Comparison of ENCODE assay signal across 26 cellular contexts in genomic region chr17:33154869-33155455, GRCh38.
A peak's percentile ranks its signal among the peaks of the same experiment; 100 is the strongest.
DNase-seq lines count a peak whose midpoint lies in the region; ATAC-seq and TF ChIP-seq lines count a peak whose summit lies in the region.
"Had no signal": no experiment of that assay in that cellular context is flagged by ENCODE, and none has a peak within 500 bp of the region (broad histone marks: within the 10 kb centered on the region; RNA-seq: fewer than 3 reads in every experiment).

No MANE protein-coding gene starts in this region.

- ATAC-seq in stimulated activated naive CD8-positive, alpha-beta T cell treated with anti-CD3 and anti-CD28 coated beads, Interleukin-15, amount 100 ng/mL, for 72 hours = no peak
- no peak for ATAC-seq in stimulated activated naive CD8-positive, alpha-beta T cell treated with anti-CD3 and anti-CD28 coated beads, Interleukin-15, Interleukin-2, amounts not matched to agents 100 U/mL and 50 U/mL, for 24 hours
- no peak for ATAC-seq in GM18870 (IDR thresholded peaks at IDR 0.05; ENCODE audit: unreplicated experiment)
- ATAC-seq: A549, GM12878, HepG2, Right ventricle myocardium inferior, SK-N-SH treated with all-trans-retinoic acid at 6 μM for 48 hours, T-helper 17 cell had no signal

- WGBS in endodermal cell (ENCODE audit: insufficient coverage in 1 of 2, insufficient read length in 1 of 2), 2 experiments = 90% methylated on average over 19 of the region's 19 CpGs

- DNase-seq in G401 (ENCODE audit: low spot score) (peak; percentile 75), NCI-H2171 treated with DMSO at 0.1 percent for 48 hours (lab: John Stamatoyannopoulos, UW) (peak; percentile 76), endodermal cell (peak; percentile 62)
- DNase-seq in stimulated activated naive CD8-positive, alpha-beta T cell treated with anti-CD3 and anti-CD28 coated beads, Interleukin-15, amount 100 ng/mL, for 72 hours = no peak
- no peak for DNase-seq in stimulated activated naive CD8-positive, alpha-beta T cell treated with anti-CD3 and anti-CD28 coated beads, Interleukin-15, Interleukin-2, amounts not matched to agents 100 U/mL and 50 U/mL, for 24 hours
- DNase-seq: AML-193, Calu3, GDM1, H7, Karpas-422, NCI-H1105, NCI-H1436 treated with DMSO at 0.1 percent for 48 hours, NCI-H2029, NCI-H226, NCI-H510A, PC-9, SJCRH30, T-helper 17 cell had no signal

- H3K4me1 Mint-ChIP-seq in endodermal cell = no peaks in the 10 kb centered on the region
- H3K4me1 Mint-ChIP-seq in stimulated activated naive CD8-positive, alpha-beta T cell treated with anti-CD3 and anti-CD28 coated beads, Interleukin-15, amount 100 ng/mL, for 72 hours = no peaks in the 10 kb centered on the region

- peak overlapping the region; percentile 89 for H3K4me2 ChIP-seq in BLaER1
- H3K4me2 ChIP-seq: A549, PC-9 had no signal

- H4K20me1 ChIP-seq in BLaER1 = peaks cover 20% of the 10 kb centered on the region; the same call in 1 of the 2 replicates

- H3K36me3 ChIP-seq in BLaER1 (no peaks in the 10 kb centered on the region), endodermal cell (ENCODE audit: control insufficient read depth, insufficient read depth, low read length) (no peaks in the 10 kb centered on the region)
- H3K36me3 ChIP-seq: SJCRH30 had no signal

- H3K27me3 ChIP-seq in BLaER1 = no peaks in the 10 kb centered on the region
- no peaks in the 10 kb centered on the region for H3K27me3 ChIP-seq in endodermal cell (ENCODE audit: control insufficient read depth, insufficient read depth, low read length, poor library complexity, severe bottlenecking)
- H3K27me3 ChIP-seq: SJCRH30 had no signal

- H3K4me3 Mint-ChIP-seq in endodermal cell = no peak overlapping the region
- no peak overlapping the region for H3K4me3 Mint-ChIP-seq in stimulated activated naive CD8-positive, alpha-beta T cell treated with anti-CD3 and anti-CD28 coated beads, Interleukin-15, amount 100 ng/mL, for 72 hours
- H3K4me3 Mint-ChIP-seq: T-helper 17 cell had no signal

- H3K27ac Mint-ChIP-seq in endodermal cell = no peak overlapping the region
- no peak overlapping the region for H3K27ac Mint-ChIP-seq in stimulated activated naive CD8-positive, alpha-beta T cell treated with anti-CD3 and anti-CD28 coated beads, Interleukin-15, amount 100 ng/mL, for 72 hours
- H3K27ac Mint-ChIP-seq: T-helper 17 cell had no signal

- in situ Hi-C loops in G401 (cut with HindIII; ENCODE audit: low sequenced_read_pairs) = no loop called here

- H3K9me3 Mint-ChIP-seq in endodermal cell = no peaks in the 10 kb centered on the region
- H3K9me3 Mint-ChIP-seq in stimulated activated naive CD8-positive, alpha-beta T cell treated with anti-CD3 and anti-CD28 coated beads, Interleukin-15, amount 100 ng/mL, for 72 hours = no peaks in the 10 kb centered on the region

- H3K9ac ChIP-seq in BLaER1 = no peak overlapping the region
- no peak overlapping the region for H3K9ac ChIP-seq in endodermal cell (ENCODE audit: extremely low read depth, low read length, poor library complexity, severe bottlenecking)

- H3K4me1 ChIP-seq in BLaER1 (peaks cover 56% of the 10 kb centered on the region), endodermal cell (ENCODE audit: control insufficient read depth, insufficient read depth, low read length) (no peaks in the 10 kb centered on the region)
- H3K4me1 ChIP-seq: A549, SJCRH30 had no signal

- TF ChIP-seq CTCF in endodermal cell (conservative IDR thresholded peaks at IDR 0.05) = no peak

- H3K4me3 ChIP-seq in BLaER1 (no peak overlapping the region), endodermal cell (ENCODE audit: low read length) (no peak overlapping the region)
- H3K4me3 ChIP-seq: A549, GM12878, PC-9, SJCRH30 had no signal

- no peaks in the 10 kb centered on the region for H3K9me3 ChIP-seq in BLaER1
- H3K9me3 ChIP-seq in endodermal cell (ENCODE audit: control insufficient read depth, low read length) = no peaks in the 10 kb centered on the region
- H3K9me3 ChIP-seq: A549, SJCRH30 had no signal

- no peak overlapping the region for H3K27ac ChIP-seq in BLaER1
- no peak overlapping the region for H3K27ac ChIP-seq in endodermal cell (ENCODE audit: low read depth, low read length)
- H3K27ac ChIP-seq: A549, C4-2B, PC-9, SJCRH30 had no signal

- H3K27me3 Mint-ChIP-seq in endodermal cell (ENCODE audit: insufficient read depth) = no peaks in the 10 kb centered on the region
- peaks cover 19% of the 10 kb centered on the region for H3K27me3 Mint-ChIP-seq in stimulated activated naive CD8-positive, alpha-beta T cell treated with anti-CD3 and anti-CD28 coated beads, Interleukin-15, amount 100 ng/mL, for 72 hours

- H3K36me3 Mint-ChIP-seq in endodermal cell (ENCODE audit: low read depth) = no peaks in the 10 kb centered on the region

Comparison
In these comparisons a context has a peak if more than half of its experiments do, and no peak if none do; other contexts are left out.
1. DNase-seq: peak in G401 (single experiment), NCI-H2171 treated with DMSO at 0.1 percent for 48 hours (single experiment) and endodermal cell (single experiment); none in stimulated activated naive CD8-positive, alpha-beta T cell treated with anti-CD3 and anti-CD28 coated beads, Interleukin-15, amount 100 ng/mL, for 72 hours (0 of 2) and stimulated activated naive CD8-positive, alpha-beta T cell treated with anti-CD3 and anti-CD28 coated beads, Interleukin-15, Interleukin-2, amounts not matched to agents 100 U/mL and 50 U/mL, for 24 hours (single experiment).